In the genomic region with DNA sequence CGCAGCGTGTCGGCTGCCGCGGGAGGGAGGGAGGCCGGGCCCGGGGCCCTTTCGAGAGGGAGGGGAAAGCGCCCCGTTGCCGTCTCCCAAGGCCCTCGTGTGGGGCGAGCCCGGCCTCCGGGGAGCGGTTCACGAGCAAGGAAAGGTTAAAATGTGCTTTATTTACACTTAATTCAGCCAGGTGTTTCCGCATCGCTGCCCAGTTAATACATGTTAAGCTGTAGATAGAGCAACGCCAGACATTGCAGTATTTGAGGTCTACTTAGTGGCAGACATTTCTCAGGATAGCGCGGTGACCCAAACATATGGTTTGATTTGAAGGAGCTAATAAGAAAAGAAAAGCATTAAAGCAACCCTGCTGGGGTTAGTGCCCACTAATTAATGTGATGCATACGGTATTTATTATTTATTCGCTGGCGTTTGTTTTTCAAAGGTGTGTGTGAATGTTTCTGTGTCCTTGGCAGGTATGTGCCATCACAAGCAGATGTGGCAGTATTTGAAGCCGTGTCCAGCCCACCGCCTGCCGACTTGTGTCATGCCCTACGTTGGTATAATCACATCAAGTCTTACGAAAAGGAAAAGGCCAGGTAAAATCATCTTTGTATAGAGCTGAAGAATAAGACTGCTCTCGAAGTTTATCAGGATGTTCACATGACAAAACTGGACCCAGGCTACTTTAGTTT, we compare ENCODE assay signal across 8 cellular contexts. TPM values are rescaled to one million over a fixed set of nuclear protein-coding genes. Genes with fewer than 3 reads are reported as not detected.
A peak's percentile ranks its signal among the peaks of the same experiment; 100 is the strongest.
DNase-seq lines count a peak whose midpoint lies in the region; ATAC-seq and TF ChIP-seq lines count a peak whose summit lies in the region.

No MANE protein-coding gene starts in this region.

- DNase-seq in GM12865 (ENCODE audit: low read depth) = peak; percentile 70
- DNase-seq in activated T-cell treated with anti-CD3 and anti-CD28 coated beads for 48 hours (ENCODE audit: low read depth) = peak; percentile 58
- DNase-seq in kidney glomerular epithelial cell (lab: John Stamatoyannopoulos, UW) = no peak
- DNase-seq in SW 1271 (lab: John Stamatoyannopoulos, UW) = no peak

- peaks cover 36% of the 10 kb centered on the region for H3K79me2 ChIP-seq in parathyroid adenoma

- H3K4me3 ChIP-seq in GM12865 (ENCODE audit: low read depth, low read length) (peak overlapping the region; percentile 100), HUES48 (ENCODE audit: low read depth, low read length) (peak overlapping the region; percentile 89), gastroesophageal sphincter (peak overlapping the region; percentile 79 to 98), parathyroid adenoma (ENCODE audit: low read depth, low read length) (peak overlapping the region; percentile 91)

- H3K9me3 ChIP-seq in HUES48 (ENCODE audit: control insufficient read depth, insufficient read depth, low read length) = no peaks in the 10 kb centered on the region
- no peaks in the 10 kb centered on the region for H3K9me3 ChIP-seq in gastroesophageal sphincter
- no peaks in the 10 kb centered on the region for H3K9me3 ChIP-seq in parathyroid adenoma (ENCODE audit: control insufficient read depth, low read length)

- TF ChIP-seq CTCF in GM12865 (IDR thresholded peaks at IDR 0.05; ENCODE audit: insufficient read depth, low read depth, low read length, missing control alignments) (no peak), gastroesophageal sphincter (IDR thresholded peaks at IDR 0.05) (no peak), parathyroid adenoma (IDR thresholded peaks at IDR 0.05) (no peak)

- peaks cover 6% of the 10 kb centered on the region for H3K4me1 ChIP-seq in HUES48 (ENCODE audit: control insufficient read depth, insufficient read depth, low read length)
- H3K4me1 ChIP-seq in gastroesophageal sphincter = peaks cover 2 to 51% (median 18%) of the 10 kb centered on the region in 3 donors
- H3K4me1 ChIP-seq in parathyroid adenoma = peaks cover 14% of the 10 kb centered on the region

- peak; percentile 42 for ATAC-seq in GM21447 (IDR thresholded peaks at IDR 0.05; ENCODE audit: unreplicated experiment)
- peak; percentile 37 for ATAC-seq in gastroesophageal sphincter

- 8 to 20% methylated on average over 12 of the region's 31 CpGs for WGBS in gastroesophageal sphincter (ENCODE audit: low coverage in 1 of 2), 2 donors

- peak overlapping the region; percentile 87 for H3K4me2 ChIP-seq in parathyroid adenoma (ENCODE audit: low read length)

- peaks cover 48% of the 10 kb centered on the region for H3K36me3 ChIP-seq in HUES48 (ENCODE audit: control insufficient read depth, insufficient read depth, low read length)
- H3K36me3 ChIP-seq in gastroesophageal sphincter = peaks cover 0 to 36% of the 10 kb centered on the region in 2 donors
- no peaks in the 10 kb centered on the region for H3K36me3 ChIP-seq in parathyroid adenoma (ENCODE audit: control insufficient read depth, insufficient read depth, low read length)

- TF ChIP-seq POLR2A in gastroesophageal sphincter (IDR thresholded peaks at IDR 0.05) = no peak

- H3K9ac ChIP-seq in HUES48 (ENCODE audit: low read depth, low read length) (peak overlapping the region; percentile 95), parathyroid adenoma (peak overlapping the region; percentile 81)

- no peak for TF ChIP-seq EP300 in gastroesophageal sphincter (IDR thresholded peaks at IDR 0.05)

- H3K27me3 ChIP-seq in HUES48 (ENCODE audit: control insufficient read depth, insufficient read depth, low read length) (no peaks in the 10 kb centered on the region), gastroesophageal sphincter (no peaks in the 10 kb centered on the region), parathyroid adenoma (ENCODE audit: control insufficient read depth, insufficient read depth, low read length) (no peaks in the 10 kb centered on the region)

- peak overlapping the region; percentile 96 for H3K27ac ChIP-seq in HUES48 (ENCODE audit: low read depth, low read length)
- H3K27ac ChIP-seq in gastroesophageal sphincter = peak overlapping the region; percentile 85 to 96 (median 91)
- H3K27ac ChIP-seq in parathyroid adenoma = peak overlapping the region; percentile 93

- peak overlapping the region; percentile 89 for H2AFZ ChIP-seq in parathyroid adenoma

RNA-seq across cellular contexts. Expression of gene EEF1B2, which starts 0.6 kb away (rescaled TPM):
- 100 to 1,000 TPM; 162 to 367 (median 312) TPM for total RNA-seq in gastroesophageal sphincter

RNA-seq across cellular contexts. Expression of gene NDUFS1, which starts 1.0 kb away (rescaled TPM):
- 100 to 1,000 TPM; 101 to 165 (median 123) TPM for total RNA-seq in gastroesophageal sphincter

Comparison
In these comparisons a context has a peak if more than half of its experiments do, and no peak if none do; other contexts are left out.
1. DNase-seq: peak in GM12865 (single experiment) and activated T-cell treated with anti-CD3 and anti-CD28 coated beads for 48 hours (single experiment); none in kidney glomerular epithelial cell (single experiment) and SW 1271 (0 of 2).
2. Peak in every context shown above with its lines, with median percentiles within 50 percentile points of each other: H3K4me3 ChIP-seq and H3K27ac ChIP-seq.